36 cellular contexts compared by ENCODE assay signal in the genomic region with DNA sequence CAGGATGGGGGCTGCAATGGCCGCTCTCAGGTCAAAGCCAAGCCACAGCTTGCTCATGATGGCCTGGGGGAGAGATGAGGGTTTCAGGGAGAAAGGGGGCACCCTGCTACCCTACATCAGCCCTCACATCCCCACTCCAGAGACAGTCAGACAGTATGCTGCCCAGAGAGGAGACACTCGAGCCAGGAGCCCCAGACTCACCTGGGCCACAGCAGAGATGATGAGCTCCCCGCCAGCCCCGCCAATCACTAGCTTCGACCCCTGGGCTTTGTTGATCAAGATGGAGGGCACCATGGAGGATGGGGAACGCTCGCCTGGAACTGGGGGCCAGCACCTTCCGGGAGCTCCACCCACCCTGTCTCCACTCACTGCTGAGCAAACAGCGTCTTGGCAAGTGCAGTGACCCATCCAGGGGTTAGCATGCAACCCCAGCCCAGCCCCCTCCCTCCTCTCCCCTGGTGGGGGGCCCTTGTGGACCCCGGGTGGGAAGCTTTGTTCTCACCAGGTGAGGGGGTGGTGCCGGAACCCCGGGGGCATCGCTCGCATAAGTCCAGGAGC. TPM values are rescaled to one million over a fixed set of nuclear protein-coding genes. Genes with fewer than 3 reads are reported as not detected.
"Had no signal": no experiment of that assay in that cellular context is flagged by ENCODE, and none has a peak within 500 bp of the region (broad histone marks: within the 10 kb centered on the region; RNA-seq: fewer than 3 reads in every experiment).

No MANE protein-coding gene starts in this region.

- H3K4me3 Mint-ChIP-seq: activated CD4-positive, alpha-beta memory T cell treated with anti-CD3 and anti-CD28 coated beads for 36 hours; activated CD4-positive, alpha-beta T cell treated with anti-CD3 and anti-CD28 coated beads for 36 hours; activated CD4-positive, alpha-beta T cell treated with anti-CD3 and anti-CD28 coated beads, Interleukin-2, amount 10 ng/mL, durations not matched to agents 24 days and 14 days; activated CD8-positive, alpha-beta memory T cell treated with anti-CD3 and anti-CD28 coated beads, Interleukin-2, amount 10 ng/mL, durations not matched to agents 7 days and 5 days; activated CD8-positive, alpha-beta T cell treated with anti-CD3 and anti-CD28 coated beads, Interleukin-2, amount 10 ng/mL, durations not matched to agents 7 days and 5 days; activated naive CD4-positive, alpha-beta T cell treated with anti-CD3 and anti-CD28 coated beads, Interleukin-2, amount 10 ng/mL, durations not matched to agents 7 days and 5 days; activated T-cell treated with anti-CD3 and anti-CD28 coated beads, Interleukin-2, amount 50 U/mL, for 72 hours; central memory CD8-positive, alpha-beta T cell; effector memory CD8-positive, alpha-beta T cell; T-helper 17 cell; T-helper 2 cell treated with Interferon-gamma antibody and Interleukin-4, amounts not matched to agents 5 μg/mL and 100 μg/mL, for 36 hours had no signal

- H3K27ac Mint-ChIP-seq: activated CD4-positive, alpha-beta memory T cell treated with anti-CD3 and anti-CD28 coated beads for 36 hours; activated CD4-positive, alpha-beta T cell treated with anti-CD3 and anti-CD28 coated beads for 36 hours; activated CD4-positive, alpha-beta T cell treated with anti-CD3 and anti-CD28 coated beads, Interleukin-2, amount 10 ng/mL, durations not matched to agents 24 days and 14 days; activated CD8-positive, alpha-beta memory T cell treated with anti-CD3 and anti-CD28 coated beads, Interleukin-2, amount 10 ng/mL, durations not matched to agents 7 days and 5 days; activated CD8-positive, alpha-beta T cell treated with anti-CD3 and anti-CD28 coated beads, Interleukin-2, amount 10 ng/mL, durations not matched to agents 7 days and 5 days; activated naive CD4-positive, alpha-beta T cell treated with anti-CD3 and anti-CD28 coated beads, Interleukin-2, amount 10 ng/mL, durations not matched to agents 7 days and 5 days; activated T-cell treated with anti-CD3 and anti-CD28 coated beads, Interleukin-2, amount 50 U/mL, for 72 hours; effector memory CD8-positive, alpha-beta T cell; T-helper 17 cell; T-helper 2 cell treated with Interferon-gamma antibody and Interleukin-4, amounts not matched to agents 5 μg/mL and 100 μg/mL, for 36 hours had no signal

- H3K4me1 Mint-ChIP-seq: activated CD4-positive, alpha-beta T cell treated with anti-CD3 and anti-CD28 coated beads for 36 hours; activated CD4-positive, alpha-beta T cell treated with anti-CD3 and anti-CD28 coated beads, Interleukin-2, amount 10 ng/mL, durations not matched to agents 24 days and 14 days; activated CD8-positive, alpha-beta memory T cell treated with anti-CD3 and anti-CD28 coated beads, Interleukin-2, amount 10 ng/mL, durations not matched to agents 7 days and 5 days; activated naive CD4-positive, alpha-beta T cell treated with anti-CD3 and anti-CD28 coated beads, Interleukin-2, amount 10 ng/mL, durations not matched to agents 7 days and 5 days; central memory CD8-positive, alpha-beta T cell; T-helper 17 cell had no signal

- H3K4me3 ChIP-seq: esophagus muscularis mucosa, gastrocnemius medialis had no signal

- H3K36me3 ChIP-seq: gastrocnemius medialis, WERI-Rb-1 had no signal

- H3K9me3 Mint-ChIP-seq: activated naive CD4-positive, alpha-beta T cell treated with anti-CD3 and anti-CD28 coated beads, Interleukin-2, amount 50 U/mL, for 72 hours; central memory CD8-positive, alpha-beta T cell; effector memory CD8-positive, alpha-beta T cell had no signal

- H3K4me1 ChIP-seq: esophagus muscularis mucosa, foreskin keratinocyte, gastrocnemius medialis had no signal

- ATAC-seq: activated CD4-positive, alpha-beta T cell treated with anti-CD3 and anti-CD28 coated beads for 36 hours; activated CD8-positive, alpha-beta memory T cell treated with anti-CD3 and anti-CD28 coated beads, Interleukin-2, amount 10 ng/mL, durations not matched to agents 7 days and 5 days; activated CD8-positive, alpha-beta T cell treated with anti-CD3 and anti-CD28 coated beads, Interleukin-2, amount 10 ng/mL, durations not matched to agents 7 days and 5 days; activated naive CD4-positive, alpha-beta T cell treated with anti-CD3 and anti-CD28 coated beads, Interleukin-2, amount 50 U/mL, for 72 hours; activated T-cell treated with anti-CD3 and anti-CD28 coated beads, Interleukin-2, amount 50 U/mL, for 72 hours; effector memory CD8-positive, alpha-beta T cell; foreskin keratinocyte; gastrocnemius medialis; T-helper 17 cell had no signal

- FAIRE-seq: astrocyte, bronchial epithelial cell, colon had no signal

- H3K36me3 Mint-ChIP-seq: activated CD4-positive, alpha-beta memory T cell treated with anti-CD3 and anti-CD28 coated beads for 36 hours; activated naive CD4-positive, alpha-beta T cell treated with anti-CD3 and anti-CD28 coated beads, Interleukin-2, amount 50 U/mL, for 72 hours had no signal

- H3K27ac ChIP-seq: brain microvascular endothelial cell, esophagus muscularis mucosa, foreskin keratinocyte, gastrocnemius medialis, WERI-Rb-1 had no signal

- H3K27me3 Mint-ChIP-seq: activated CD4-positive, alpha-beta memory T cell treated with anti-CD3 and anti-CD28 coated beads for 36 hours; activated CD4-positive, alpha-beta T cell treated with anti-CD3 and anti-CD28 coated beads for 36 hours; activated CD4-positive, alpha-beta T cell treated with anti-CD3 and anti-CD28 coated beads, Interleukin-2, amount 10 ng/mL, durations not matched to agents 24 days and 14 days; activated CD8-positive, alpha-beta memory T cell treated with anti-CD3 and anti-CD28 coated beads, Interleukin-2, amount 10 ng/mL, durations not matched to agents 7 days and 5 days; central memory CD8-positive, alpha-beta T cell; T-helper 17 cell had no signal

- DNase-seq: activated CD4-positive, alpha-beta memory T cell treated with anti-CD3 and anti-CD28 coated beads for 36 hours; activated CD4-positive, alpha-beta T cell treated with anti-CD3 and anti-CD28 coated beads for 36 hours; activated CD4-positive, alpha-beta T cell treated with anti-CD3 and anti-CD28 coated beads, Interleukin-2, amount 10 ng/mL, durations not matched to agents 24 days and 14 days; activated CD4-positive, CD25-positive, alpha-beta regulatory T cell; activated CD4-positive, CD25-positive, alpha-beta regulatory T cell treated with anti-CD3 and anti-CD28 coated beads, Interleukin-2, amount 50 U/mL, for 72 hours; activated CD8-positive, alpha-beta memory T cell treated with anti-CD3 and anti-CD28 coated beads, Interleukin-2, amount 10 ng/mL, durations not matched to agents 7 days and 5 days; activated CD8-positive, alpha-beta memory T cell treated with anti-CD3 and anti-CD28 coated beads, Interleukin-2, amount 50 U/mL, for 4 hours; activated CD8-positive, alpha-beta T cell treated with anti-CD3 and anti-CD28 coated beads, Interleukin-2, amount 10 ng/mL, durations not matched to agents 7 days and 5 days; activated gamma-delta T cell; activated naive CD4-positive, alpha-beta T cell; activated naive CD4-positive, alpha-beta T cell treated with anti-CD3 and anti-CD28 coated beads, Interleukin-2, amount 10 ng/mL, durations not matched to agents 7 days and 5 days; activated T-cell treated with anti-CD3 and anti-CD28 coated beads, Interleukin-2, amount 50 U/mL, for 1 hour; activated T-cell treated with anti-CD3 and anti-CD28 coated beads, Interleukin-2, amount 50 U/mL, for 72 hours; amniotic stem cell; anterior cingulate cortex; brain microvascular endothelial cell; cortex of kidney; dermis blood vessel endothelial cell; effector CD4-positive, alpha-beta T cell; effector memory CD8-positive, alpha-beta T cell; erythroblast; foreskin keratinocyte; gastrocnemius medialis; glutamatergic neuron; T-helper 1 cell; T-helper 17 cell; T1000; WERI-Rb-1 had no signal

RNA-seq across cellular contexts. Expression of a gene that starts 19.8 kb away (rescaled TPM):
- total RNA-seq: activated CD4-positive, alpha-beta memory T cell treated with anti-CD3 and anti-CD28 coated beads for 36 hours; activated CD8-positive, alpha-beta memory T cell treated with anti-CD3 and anti-CD28 coated beads for 36 hours; bronchial epithelial cell; foreskin keratinocyte; T-helper 17 cell had no signal
- polyA plus RNA-seq: foreskin keratinocyte had no signal
